12 cellular contexts compared by ENCODE assay signal in the genomic region with DNA sequence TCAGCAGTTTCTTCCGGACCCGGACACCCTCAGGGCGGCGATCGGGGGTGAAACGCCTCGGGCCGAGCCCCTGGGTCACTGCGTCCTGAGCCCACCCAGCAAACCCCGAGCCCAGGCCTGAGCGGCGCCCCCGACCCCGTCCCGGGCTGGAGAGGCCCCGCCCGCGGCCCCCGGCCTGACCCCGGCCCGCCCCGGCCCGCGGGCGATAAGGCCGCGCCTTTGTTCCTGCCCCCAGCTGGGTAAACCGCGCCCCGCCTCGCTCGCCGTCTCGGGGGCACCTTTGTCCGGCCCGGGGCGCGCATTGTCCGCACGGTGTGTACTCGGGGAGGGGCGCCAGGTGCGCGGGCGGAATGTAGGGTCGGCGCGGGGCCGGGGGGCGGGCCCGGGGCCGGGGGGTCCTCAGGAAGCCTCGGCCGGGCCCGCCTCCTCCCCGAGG. TPM values are rescaled to one million over a fixed set of nuclear protein-coding genes. Genes with fewer than 3 reads are reported as not detected.
A peak's percentile ranks its signal among the peaks of the same experiment; 100 is the strongest.
DNase-seq lines count a peak whose midpoint lies in the region; ATAC-seq, FAIRE-seq and TF ChIP-seq lines count a peak whose summit lies in the region.
"Had no signal": no experiment of that assay in that cellular context is flagged by ENCODE, and none has a peak within 500 bp of the region (broad histone marks: within the 10 kb centered on the region; RNA-seq: fewer than 3 reads in every experiment).

No MANE protein-coding gene starts in this region.

- no peak for FAIRE-seq in K562 (lab: Jason Lieb, UNC)

- no TSS peak for BruUV-seq in K562 (replicated peaks; lab: Mats Ljungman, UMichigan)

- H3K4me2 ChIP-seq in K562 (ENCODE audit: insufficient read depth, low read length) (peak overlapping the region; percentile 40), mesenchymal stem cell (ENCODE audit: low read length, poor library complexity, severe bottlenecking) (peak overlapping the region; percentile 67)

- H3K79me2 ChIP-seq in ACC112 (ENCODE audit: control insufficient read depth, insufficient read depth, low read length, unreplicated experiment) (no peaks in the 10 kb centered on the region), K562 (ENCODE audit: control insufficient read depth, insufficient read depth, low read length) (no peaks in the 10 kb centered on the region)

- peak overlapping the region; percentile 75 for H3K4me3 ChIP-seq in ACC112 (ENCODE audit: low read depth, low read length)
- H3K4me3 ChIP-seq in K562: peak overlapping the region; percentile 42
- H3K4me3 ChIP-seq in mesenchymal stem cell (ENCODE audit: insufficient read depth in 1 of 2, low read depth in 1 of 2, low read length in 2 of 2): peak overlapping the region in 1 of 2 experiments; percentile 45

- H2BK5ac ChIP-seq in mesenchymal stem cell (ENCODE audit: low read depth, low read length, poor library complexity, severe bottlenecking): no peak overlapping the region

- H2BK120ac ChIP-seq in mesenchymal stem cell (ENCODE audit: low read depth, low read length): peak overlapping the region; percentile 49

- H3K36me3 ChIP-seq in ACC112 (ENCODE audit: insufficient read depth, low read length) (no peaks in the 10 kb centered on the region), K562 (ENCODE audit: control insufficient read depth, insufficient read depth, low read length) (no peaks in the 10 kb centered on the region), mesenchymal stem cell (ENCODE audit: control insufficient read depth in 1 of 2, insufficient read depth in 2 of 2, low read depth in 1 of 2, low read length in 2 of 2) (no peaks in the 10 kb centered on the region)

- H2BK15ac ChIP-seq in mesenchymal stem cell (ENCODE audit: low read depth, poor library complexity, severe bottlenecking): no peak overlapping the region

- TF ChIP-seq EP300 in K562 (IDR thresholded peaks at IDR 0.05; ENCODE audit: low read length): no peak

- no peak overlapping the region for H2BK12ac ChIP-seq in mesenchymal stem cell (ENCODE audit: low read length in 2 of 2)

- H3K23ac ChIP-seq in mesenchymal stem cell (ENCODE audit: low read length in 2 of 2): no peak overlapping the region

- no peak for TF ChIP-seq RAD21 in K562 (CRISPR knock-in tag; conservative IDR thresholded peaks at IDR 0.05 in 1 of 2, IDR thresholded peaks at IDR 0.05 in 1 of 2)

- CTCF ChIA-PET in K562 (lab: Yijun Ruan, JAX; ENCODE audit: low intra/inter-chr PET ratio): no interaction called here

- H2AFZ ChIP-seq in ACC112 (ENCODE audit: low read length, unreplicated experiment) (no peak overlapping the region), K562 (ENCODE audit: low read depth, low read length) (peak overlapping the region; percentile 71), mesenchymal stem cell (ENCODE audit: low read depth, low read length) (no peak overlapping the region)

- no peak overlapping the region for H3K18ac ChIP-seq in mesenchymal stem cell (ENCODE audit: low read depth in 1 of 2, low read length in 2 of 2)

- H3K27me3 ChIP-seq in ACC112 (ENCODE audit: insufficient read depth, low read length): peaks cover 85% of the 10 kb centered on the region
- peaks cover 0 to 5% of the 10 kb centered on the region in 2 experiments; a peak in 1 of 5 replicates for H3K27me3 ChIP-seq in K562 (ENCODE audit: control insufficient read depth in 2 of 2, insufficient read depth in 2 of 2, low read length in 2 of 2)
- peaks cover 81 to 85% of the 10 kb centered on the region in 2 experiments for H3K27me3 ChIP-seq in mesenchymal stem cell (ENCODE audit: control insufficient read depth in 1 of 2, insufficient read depth in 1 of 2, low read length in 2 of 2)

- no peaks in the 10 kb centered on the region for H4K20me1 ChIP-seq in K562 (replicated peaks; ENCODE audit: control insufficient read depth, insufficient read depth, low read length)

- WGBS in K562 (ENCODE audit: insufficient coverage, low coverage, missing lambda C conversion rate): 3% methylated on average over 27 of the region's 56 CpGs
- 7% methylated on average over 13 of the region's 56 CpGs for WGBS in mesenchymal stem cell

- intact Hi-C loops in K562 (cut with micrococcal nuclease): no loop called here

- ATAC-seq in GM21619 (IDR thresholded peaks at IDR 0.05; ENCODE audit: unreplicated experiment): peak; percentile 37
- peak; percentile 79 for ATAC-seq in K562
- no peak for ATAC-seq in GM21717 (IDR thresholded peaks at IDR 0.05; ENCODE audit: unreplicated experiment)

- POLR2A ChIA-PET in K562 (lab: Yijun Ruan, JAX): interaction anchor here (0.9 to 2.5 kb wide), 5 partner anchors 8 to 95 kb away, joined by 3 to 10 read pairs (median 4); partner anchors contain the start of gene MNX1

- no peak overlapping the region for H2AK5ac ChIP-seq in mesenchymal stem cell (ENCODE audit: low read length, severe bottlenecking)

- H4K91ac ChIP-seq in mesenchymal stem cell (ENCODE audit: low read length): no peak overlapping the region

- no peak overlapping the region for H3K14ac ChIP-seq in mesenchymal stem cell (ENCODE audit: low read length in 2 of 2)

- in situ Hi-C loops in K562 (cut with MboI): no loop called here

- no peaks in the 10 kb centered on the region for H3K9me1 ChIP-seq in K562 (ENCODE audit: control insufficient read depth, insufficient read depth, low read length)

- H3K4ac ChIP-seq in mesenchymal stem cell (ENCODE audit: low read depth in 1 of 2, low read length in 2 of 2): no peak overlapping the region

- H3K27ac ChIP-seq in ACC112 (ENCODE audit: low read depth, low read length): no peak overlapping the region
- peak overlapping the region; percentile 12; the same call in 1 of the 3 replicates for H3K27ac ChIP-seq in K562 (ENCODE audit: extremely low read depth, low read depth, low read length)
- no peak overlapping the region for H3K27ac ChIP-seq in mesenchymal stem cell (ENCODE audit: low read length, poor library complexity, severe bottlenecking)

- H3K79me1 ChIP-seq in mesenchymal stem cell (replicated peaks; ENCODE audit: low read length, poor library complexity, severe bottlenecking): no peaks in the 10 kb centered on the region

- no peak for TF ChIP-seq CTCF in K562 (IDR thresholded peaks at IDR 0.05 in 2 of 3, conservative IDR thresholded peaks at IDR 0.05 in 1 of 3; ENCODE audit: insufficient read depth in 2 of 3, low read depth in 1 of 3, low read length in 3 of 3)

- DNase-seq in K562 (ENCODE audit: extremely low read depth in 1 of 4, low spot score in 3 of 4) (peak; percentile 66 to 90 (median 86)), mesenchymal stem cell (no peak), NCI-H187 treated with DMSO at 0.1 percent for 48 hours (lab: John Stamatoyannopoulos, UW) (no peak), iPS-NIHi7 (ENCODE audit: extremely low spot score) (no peak), HuH-7.5 (ENCODE audit: low spot score) (no peak)
- DNase-seq: activated T-cell treated with anti-CD3 and anti-CD28 coated beads, Interleukin-2, amount 50 U/mL, for 1 hour; GF-D8 had no signal

- H3K9ac ChIP-seq in K562 (ENCODE audit: insufficient read depth in 1 of 2, low read depth in 2 of 2, low read length in 2 of 2): peak overlapping the region; percentile 41 to 79; a peak in 3 of 4 replicates
- H3K9ac ChIP-seq in mesenchymal stem cell (ENCODE audit: low read length): no peak overlapping the region

- H3K9me3 ChIP-seq in K562 (replicated peaks; ENCODE audit: control insufficient read depth, insufficient read depth, low read depth, low read length) (no peaks in the 10 kb centered on the region), mesenchymal stem cell (ENCODE audit: control insufficient read depth, low read length) (peaks cover 9% of the 10 kb centered on the region)

- no peak overlapping the region for H4K8ac ChIP-seq in mesenchymal stem cell (ENCODE audit: low read length)

- H3K4me1 ChIP-seq in ACC112 (ENCODE audit: control insufficient read depth, insufficient read depth, low read length, unreplicated experiment) (no peaks in the 10 kb centered on the region), K562 (replicated peaks in 1 of 2; ENCODE audit: control insufficient read depth in 2 of 2, insufficient read depth in 2 of 2, low read length in 2 of 2) (peaks cover 16 to 32% of the 10 kb centered on the region in 2 experiments), mesenchymal stem cell (ENCODE audit: control insufficient read depth, insufficient read depth, low read depth, low read length) (peaks cover 32% of the 10 kb centered on the region)

- no peak for TF ChIP-seq POLR2A in K562 (conservative IDR thresholded peaks at IDR 0.05)

RNA-seq across cellular contexts. Expression of gene MNX1, which starts 10.8 kb away (rescaled TPM):
- total RNA-seq in K562 (2011; cell fraction: chromatin; rRNA removed; ENCODE audit: low replicate concordance): 6.6 and 8.7 TPM in 2 replicates
- 4.3 and 5.3 TPM in 2 replicates for total RNA-seq in K562 (2011; cell fraction: nucleolus; rRNA removed)
- 5.3 and 5.4 TPM in 2 replicates for total RNA-seq in K562 (2011; cell fraction: nucleoplasm; rRNA removed)
- total RNA-seq in K562 (2014; rRNA removed) (5.3 TPM in 2 replicates), K562 (2014; rRNA removed; fragmentation: Illumina TruSeq; extraction: Trizol) (1.4 and 1.8 TPM in 2 replicates), K562 (2015; rRNA removed; fragmentation: Illumina TruSeq; extraction: Trizol) (2.1 and 2.2 TPM in 2 replicates), K562 (2021) (8.0 and 9.5 TPM in 2 replicates)
- polyA plus RNA-seq in K562 (2011; rRNA removed) (0.98 and 1.2 TPM in 2 replicates), K562 (2014; fragmentation: Illumina TruSeq; extraction: Trizol) (1.1 and 1.7 TPM in 2 replicates), K562 (2014; fragmentation: Nextera tagmentation; extraction: Ambion mirVana) (under 1 TPM; 0.15 to 0.25 TPM), K562 (2014; rRNA removed) (4.0 and 5.9 TPM in 2 replicates)
- polyA plus RNA-seq in K562 (2011; cell fraction: cytosol; rRNA removed): 0.62 and 1.2 TPM in 2 replicates
- 6.0 and 6.7 TPM in 2 replicates for polyA plus RNA-seq in K562 (2011; cell fraction: nucleus; rRNA removed)
- 2.7 and 7.8 TPM in 2 replicates for polyA plus RNA-seq in K562 (2012)
- polyA minus RNA-seq in K562 (2011; rRNA and poly(A)+ RNA removed): 0.66 and 0.84 TPM in 2 replicates
- polyA minus RNA-seq in K562 (2011; cell fraction: cytosol; rRNA and poly(A)+ RNA removed): 2.5 TPM in 1 of 2 replicates, not detected in the other
- polyA minus RNA-seq in K562 (2011; cell fraction: nucleus; rRNA and poly(A)+ RNA removed): 3.2 and 4.3 TPM in 2 replicates
- polyA plus RNA-seq in mesenchymal stem cell (2013, experiment 1 of 2): not detected
- polyA plus RNA-seq in mesenchymal stem cell (2013, experiment 2 of 2): not detected
- total RNA-seq: LHCN-M2, mesothelial cell of epicardium had no signal

RNA-seq across cellular contexts. Expression of gene NOM1, which starts 50.1 kb away (rescaled TPM):
- total RNA-seq in K562 (2011; cell fraction: chromatin; rRNA removed; ENCODE audit: low replicate concordance): 205 and 222 TPM in 2 replicates
- 88.2 and 99.2 TPM in 2 replicates for total RNA-seq in K562 (2011; cell fraction: nucleolus; rRNA removed)
- 125 and 156 TPM in 2 replicates for total RNA-seq in K562 (2011; cell fraction: nucleoplasm; rRNA removed)
- total RNA-seq in K562 (2014; rRNA removed) (35.7 and 35.8 TPM in 2 replicates), K562 (2014; rRNA removed; fragmentation: Illumina TruSeq; extraction: Trizol) (38.8 and 40.1 TPM in 2 replicates), K562 (2015; rRNA removed; fragmentation: Illumina TruSeq; extraction: Trizol) (41.2 and 42.9 TPM in 2 replicates), K562 (2021) (37.3 and 47.3 TPM in 2 replicates)
- polyA plus RNA-seq in K562 (2011; rRNA removed) (30.5 and 30.9 TPM in 2 replicates), K562 (2014; fragmentation: Illumina TruSeq; extraction: Trizol) (38.2 and 39.7 TPM in 2 replicates), K562 (2014; fragmentation: Nextera tagmentation; extraction: Ambion mirVana) (1 to 10 TPM; 6.8 to 9.6 TPM), K562 (2014; rRNA removed) (37.4 and 39.6 TPM in 2 replicates)
- polyA plus RNA-seq in K562 (2011; cell fraction: cytosol; rRNA removed): 15.3 and 15.4 TPM in 2 replicates
- 64.1 and 106 TPM in 2 replicates for polyA plus RNA-seq in K562 (2011; cell fraction: nucleus; rRNA removed)
- polyA plus RNA-seq in K562 (2012): 20.2 and 27.0 TPM in 2 replicates
- polyA minus RNA-seq in K562 (2011; rRNA and poly(A)+ RNA removed): 34.0 and 39.0 TPM in 2 replicates
- polyA minus RNA-seq in K562 (2011; cell fraction: cytosol; rRNA and poly(A)+ RNA removed): 21.2 and 26.1 TPM in 2 replicates
- 50.6 and 53.0 TPM in 2 replicates for polyA minus RNA-seq in K562 (2011; cell fraction: nucleus; rRNA and poly(A)+ RNA removed)
- 8.6 TPM for polyA plus RNA-seq in mesenchymal stem cell (2013, experiment 1 of 2)
- polyA plus RNA-seq in mesenchymal stem cell (2013, experiment 2 of 2): 7.6 TPM

Comparison
In these comparisons a context has a peak if more than half of its experiments do, and no peak if none do; other contexts are left out.
1. DNase-seq: peak in K562 (4 of 4); none in mesenchymal stem cell (single experiment), NCI-H187 treated with DMSO at 0.1 percent for 48 hours (single experiment), iPS-NIHi7 (single experiment) and HuH-7.5 (single experiment).